ENCODE assay signal across 15 cellular contexts in the genomic region with DNA sequence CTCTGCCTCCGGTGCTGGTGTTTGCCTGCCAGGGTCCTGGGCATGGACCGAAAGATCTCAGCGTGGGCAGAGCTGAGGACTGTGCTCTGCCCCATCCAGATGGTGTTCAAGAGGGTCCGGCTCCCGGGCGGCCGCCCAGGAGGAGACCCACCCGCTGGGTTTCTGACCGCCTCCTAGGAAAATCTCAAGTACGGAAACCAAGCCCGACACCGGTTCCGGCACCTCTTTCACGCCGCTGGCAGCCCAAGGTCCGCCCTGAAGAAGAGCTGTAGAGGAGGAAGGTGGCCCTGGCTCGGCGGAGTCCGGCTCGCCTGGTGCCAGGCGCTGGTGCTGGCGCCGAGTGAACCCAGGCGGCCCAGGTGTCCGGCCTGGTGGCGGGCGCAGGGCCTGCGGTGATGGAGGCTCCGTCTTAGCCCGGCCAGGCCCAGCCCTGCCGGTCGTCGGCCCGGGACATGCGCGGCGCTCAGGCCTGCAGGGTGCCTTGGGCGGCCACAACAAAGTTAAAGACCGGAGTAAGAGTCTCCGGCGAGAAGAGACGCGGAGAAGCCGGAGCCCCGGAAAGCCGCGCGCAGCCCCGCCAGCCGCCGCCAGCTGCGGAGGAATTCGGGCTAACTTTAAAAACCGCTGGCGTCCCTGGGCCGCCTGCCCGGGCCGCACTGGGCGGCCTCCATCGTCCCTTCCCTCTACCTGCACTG. TPM values are rescaled to one million over a fixed set of nuclear protein-coding genes. Genes with fewer than 3 reads are reported as not detected.
DNase-seq lines count a peak whose midpoint lies in the region; ATAC-seq, FAIRE-seq and TF ChIP-seq lines count a peak whose summit lies in the region.
"Had no signal": no experiment of that assay in that cellular context is flagged by ENCODE, and none has a peak within 500 bp of the region (broad histone marks: within the 10 kb centered on the region; RNA-seq: fewer than 3 reads in every experiment).

No MANE protein-coding gene starts in this region.

- no peak overlapping the region for H3K4me2 ChIP-seq in GM23248 (ENCODE audit: unreplicated experiment)

- H3K9me2 ChIP-seq in GM23248 (ENCODE audit: insufficient read depth) = no peaks in the 10 kb centered on the region

- peak overlapping the region in 1 of 2 donors; percentile 29 for H3K4me3 Mint-ChIP-seq in stimulated activated naive B cell treated with anti-CD40 and anti-IgM and Interleukin-4, amounts not matched to agents 10 μg/mL and 1 μg/mL and 100 μg/mL, for 72 hours
- H3K4me3 Mint-ChIP-seq in naive thymus-derived CD8-positive, alpha-beta T cell = no peak overlapping the region
- H3K4me3 Mint-ChIP-seq: CD4-positive, alpha-beta memory T cell had no signal

- 4% methylated on average over 49 to 58 of the region's 60 CpGs for WGBS in GM23248 (ENCODE audit: low coverage in 1 of 2, low lambda C conversion rate in 2 of 2, missing lambda C conversion rate in 2 of 2), 2 experiments

- H3K27ac Mint-ChIP-seq in stimulated activated naive B cell treated with anti-CD40 and anti-IgM and Interleukin-4, amounts not matched to agents 10 μg/mL and 1 μg/mL and 100 μg/mL, for 72 hours = peak overlapping the region; percentile 79
- no peak overlapping the region for H3K27ac Mint-ChIP-seq in naive thymus-derived CD8-positive, alpha-beta T cell
- H3K27ac Mint-ChIP-seq: CD4-positive, alpha-beta memory T cell had no signal

- H3K36me3 ChIP-seq in GM23248 (ENCODE audit: low read depth) (no peaks in the 10 kb centered on the region), SK-N-MC (ENCODE audit: insufficient read depth, low read length) (no peaks in the 10 kb centered on the region), colonic mucosa (no peaks in the 10 kb centered on the region)
- H3K36me3 ChIP-seq: MG63, tibial artery had no signal

- DNase-seq in GM23248 = peak; percentile 6
- no peak for DNase-seq in SK-N-MC (ENCODE audit: low read depth, low spot score)
- peak; percentile 48 for DNase-seq in iPS-NIHi7 (ENCODE audit: extremely low spot score)
- no peak for DNase-seq in stimulated activated naive B cell treated with anti-CD40 and anti-IgM and Interleukin-4, amounts not matched to agents 10 μg/mL and 1 μg/mL and 100 μg/mL, for 72 hours
- DNase-seq in naive thymus-derived CD8-positive, alpha-beta T cell = no peak
- DNase-seq in colonic mucosa = no peak
- no peak for DNase-seq in GM19239 (ENCODE audit: insufficient read length, low spot score)
- DNase-seq: activated CD8-positive, alpha-beta memory T cell treated with anti-CD3 and anti-CD28 coated beads for 24 hours; activated effector memory CD4-positive, alpha-beta T cell treated with anti-CD3 and anti-CD28 coated beads, Interleukin-2, amount 50 U/mL, for 16 hours; aorta; CD4-positive, alpha-beta memory T cell; MG63; tibial artery had no signal

- no peak for TF ChIP-seq CTCF in colonic mucosa (IDR thresholded peaks at IDR 0.05)

- FAIRE-seq in GM19239 (lab: Jason Lieb, UNC) = no peak
- FAIRE-seq: G401.6 had no signal

- H3K36me3 Mint-ChIP-seq in stimulated activated naive B cell treated with anti-CD40 and anti-IgM and Interleukin-4, amounts not matched to agents 10 μg/mL and 1 μg/mL and 100 μg/mL, for 72 hours = no peaks in the 10 kb centered on the region
- H3K36me3 Mint-ChIP-seq in naive thymus-derived CD8-positive, alpha-beta T cell = no peaks in the 10 kb centered on the region
- H3K36me3 Mint-ChIP-seq: CD4-positive, alpha-beta memory T cell had no signal

- H3K4me3 ChIP-seq in GM23248 (no peak overlapping the region), SK-N-MC (peak overlapping the region; percentile 84), colonic mucosa (no peak overlapping the region)
- H3K4me3 ChIP-seq: MG63, tibial artery had no signal

- intact Hi-C loops in colonic mucosa (cut with DNase I) = no loop called here

- H3K27me3 ChIP-seq in GM23248 (replicated peaks; ENCODE audit: insufficient read depth) (peaks cover 45% of the 10 kb centered on the region), colonic mucosa (peaks cover 55% of the 10 kb centered on the region)

- no peaks in the 10 kb centered on the region for H4K20me1 ChIP-seq in GM23248 (ENCODE audit: insufficient read depth)

- H3K9ac ChIP-seq in GM23248 = no peak overlapping the region
- H3K9ac ChIP-seq in SK-N-MC (ENCODE audit: insufficient read length) = peak overlapping the region; percentile 78
- H3K9ac ChIP-seq in colonic mucosa (ENCODE audit: low read depth in 2 of 2, low read length in 2 of 2) = no peak overlapping the region

- H3K4me1 Mint-ChIP-seq in stimulated activated naive B cell treated with anti-CD40 and anti-IgM and Interleukin-4, amounts not matched to agents 10 μg/mL and 1 μg/mL and 100 μg/mL, for 72 hours = peaks cover 28 to 39% of the 10 kb centered on the region in 2 donors
- H3K4me1 Mint-ChIP-seq in naive thymus-derived CD8-positive, alpha-beta T cell = peaks cover 10 to 17% (median 12%) of the 10 kb centered on the region in 4 donors

- no peaks in the 10 kb centered on the region for H3K79me2 ChIP-seq in GM23248 (ENCODE audit: insufficient read depth)

- no peaks in the 10 kb centered on the region for H3K9me3 ChIP-seq in GM23248 (ENCODE audit: low read depth)
- H3K9me3 ChIP-seq in SK-N-MC (ENCODE audit: low read depth, low read length) = no peaks in the 10 kb centered on the region
- no peaks in the 10 kb centered on the region for H3K9me3 ChIP-seq in colonic mucosa
- H3K9me3 ChIP-seq: MG63, tibial artery had no signal

- no peak for ATAC-seq in stimulated activated naive B cell treated with anti-CD40 and anti-IgM and Interleukin-4, amounts not matched to agents 10 μg/mL and 1 μg/mL and 100 μg/mL, for 72 hours (replicated peaks)
- ATAC-seq in naive thymus-derived CD8-positive, alpha-beta T cell = no peak

- H3K4me1 ChIP-seq in GM23248 (ENCODE audit: insufficient read depth) = no peaks in the 10 kb centered on the region
- H3K4me1 ChIP-seq in colonic mucosa = no peaks in the 10 kb centered on the region

- H3F3A ChIP-seq in GM23248 (ENCODE audit: insufficient read depth) = no peaks in the 10 kb centered on the region

- in situ Hi-C loops in GM23248 (cut with MboI) = no loop called here

- H3K27ac ChIP-seq in GM23248 (no peak overlapping the region), SK-N-MC (peak overlapping the region; percentile 64), colonic mucosa (no peak overlapping the region)
- H3K27ac ChIP-seq: tibial artery had no signal

- H3K27me3 Mint-ChIP-seq in stimulated activated naive B cell treated with anti-CD40 and anti-IgM and Interleukin-4, amounts not matched to agents 10 μg/mL and 1 μg/mL and 100 μg/mL, for 72 hours = peaks cover 56 to 62% of the 10 kb centered on the region in 2 donors
- peaks cover 25 to 77% (median 47%) of the 10 kb centered on the region in 5 donors for H3K27me3 Mint-ChIP-seq in naive thymus-derived CD8-positive, alpha-beta T cell

- POLR2A ChIA-PET in naive thymus-derived CD8-positive, alpha-beta T cell (lab: Charles Lee) = no interaction called here

- no peak overlapping the region for H2AFZ ChIP-seq in GM23248

- H3K9me3 Mint-ChIP-seq in stimulated activated naive B cell treated with anti-CD40 and anti-IgM and Interleukin-4, amounts not matched to agents 10 μg/mL and 1 μg/mL and 100 μg/mL, for 72 hours = no peaks in the 10 kb centered on the region
- H3K9me3 Mint-ChIP-seq in naive thymus-derived CD8-positive, alpha-beta T cell = peaks cover 0 to 3% (median 0%) of the 10 kb centered on the region in 9 donors

RNA-seq across cellular contexts. Expression of gene GRIK3, which starts 1.5 kb away (rescaled TPM):
- total RNA-seq in GM23248 (2014; rRNA removed; shearing (Covaris generic)) = not detected in 2 replicates
- not detected in 2 replicates for polyA plus RNA-seq in GM23248 (2016; fragmentation: Nextera tagmentation; extraction: Ambion mirVana)
- total RNA-seq in naive thymus-derived CD8-positive, alpha-beta T cell = not detected
- not detected for polyA plus RNA-seq in naive thymus-derived CD8-positive, alpha-beta T cell
- total RNA-seq in colonic mucosa = 1 to 10 TPM in 1 of 2 donors, under 1 TPM in 1; 0.20 to 1.2 TPM
- total RNA-seq: CD4-positive, alpha-beta memory T cell; SK-MEL-5 had no signal
- polyA plus RNA-seq: aorta; CD4-positive, alpha-beta memory T cell had no signal

Comparison
In these comparisons a context has a peak if more than half of its experiments do, and no peak if none do; other contexts are left out.
1. DNase-seq: peak in GM23248 (single experiment) and iPS-NIHi7 (single experiment); none in SK-N-MC (single experiment), stimulated activated naive B cell treated with anti-CD40 and anti-IgM and Interleukin-4, amounts not matched to agents 10 μg/mL and 1 μg/mL and 100 μg/mL, for 72 hours (single experiment), naive thymus-derived CD8-positive, alpha-beta T cell (0 of 10), colonic mucosa (single experiment) and GM19239 (single experiment).